Comparison of ENCODE assay signal across 26 cellular contexts in the genomic region with DNA sequence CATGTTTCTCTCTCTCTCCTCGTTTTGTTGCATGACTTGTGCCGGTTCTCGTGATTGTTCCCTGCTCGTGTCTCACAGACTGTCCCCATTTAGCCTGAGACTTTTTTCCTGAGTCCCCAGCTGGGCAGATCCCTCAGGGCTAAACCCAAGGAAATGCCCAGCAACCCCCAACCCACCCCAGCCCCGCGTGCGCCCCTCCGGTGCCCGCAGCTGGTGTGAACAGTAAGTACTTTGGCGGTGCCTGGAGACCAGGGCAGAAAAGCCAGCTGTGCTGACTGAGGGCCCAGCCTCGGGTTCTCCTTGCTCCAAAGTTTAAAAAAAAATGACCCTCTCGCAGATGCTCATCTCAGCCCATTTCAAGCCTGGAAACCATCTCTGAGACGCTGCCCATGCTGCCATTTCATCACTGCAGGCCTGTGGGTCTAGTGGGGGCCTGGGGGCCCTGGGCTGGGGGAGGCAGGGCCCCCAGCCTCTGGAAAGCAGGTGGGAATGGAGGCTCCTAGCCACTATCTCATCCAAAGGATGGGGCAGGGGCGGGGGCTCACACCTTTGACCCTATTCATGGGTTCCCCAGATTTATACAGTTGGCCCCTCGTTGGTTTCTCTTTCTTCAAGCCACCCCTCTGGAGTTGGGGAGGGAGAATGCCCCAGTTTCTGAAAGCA. TPM values are rescaled to one million over a fixed set of nuclear protein-coding genes. Genes with fewer than 3 reads are reported as not detected.
A peak's percentile ranks its signal among the peaks of the same experiment; 100 is the strongest.
DNase-seq lines count a peak whose midpoint lies in the region; ATAC-seq, FAIRE-seq and TF ChIP-seq lines count a peak whose summit lies in the region.
"Had no signal": no experiment of that assay in that cellular context is flagged by ENCODE, and none has a peak within 500 bp of the region (broad histone marks: within the 10 kb centered on the region; RNA-seq: fewer than 3 reads in every experiment).

No MANE protein-coding gene starts in this region.

- H3K27me3 Mint-ChIP-seq in CD8-positive, alpha-beta T cell (ENCODE audit: low read depth): no peaks in the 10 kb centered on the region
- H3K27me3 Mint-ChIP-seq: CD4-positive, CD25-positive, alpha-beta regulatory T cell; CD8-positive, alpha-beta memory T cell had no signal

- no peak overlapping the region for H2AFZ ChIP-seq in osteoblast (ENCODE audit: low read length)
- H2AFZ ChIP-seq: GM23338 had no signal

- intact Hi-C loops in kidney (cut with DNase I): no loop called here
- intact Hi-C loops in CD8-positive, alpha-beta T cell (cut with DNase I, micrococcal nuclease): no loop called here

- no peak for TF ChIP-seq EP300 in gastroesophageal sphincter (IDR thresholded peaks at IDR 0.05)

- no peaks in the 10 kb centered on the region for H3K9me3 ChIP-seq in kidney (ENCODE audit: control insufficient read depth in 1 of 2, low read length in 2 of 2)
- H3K9me3 ChIP-seq in osteoblast (ENCODE audit: low read depth, low read length): no peaks in the 10 kb centered on the region
- H3K9me3 ChIP-seq in gastroesophageal sphincter: no peaks in the 10 kb centered on the region
- no peaks in the 10 kb centered on the region for H3K9me3 ChIP-seq in CD8-positive, alpha-beta T cell (ENCODE audit: low read length)
- H3K9me3 ChIP-seq: BE2C had no signal

- TF ChIP-seq CTCF in kidney (IDR thresholded peaks at IDR 0.05; ENCODE audit: borderline replicate concordance, extremely low read depth, insufficient read depth) (no peak), osteoblast (IDR thresholded peaks at IDR 0.05; ENCODE audit: extremely low read depth, low read depth, low read length) (no peak), gastroesophageal sphincter (IDR thresholded peaks at IDR 0.05) (no peak)
- no peak for TF ChIP-seq CTCF in CD8-positive, alpha-beta T cell (IDR thresholded peaks at IDR 0.05)

- CTCF ChIA-PET in CD8-positive, alpha-beta T cell (lab: Charles Lee): no interaction called here

- H3K27me3 ChIP-seq in osteoblast (ENCODE audit: insufficient read depth, low read length) (peaks cover 9% of the 10 kb centered on the region), gastroesophageal sphincter (no peaks in the 10 kb centered on the region)
- no peaks in the 10 kb centered on the region for H3K27me3 ChIP-seq in CD8-positive, alpha-beta T cell (ENCODE audit: insufficient read depth, low read length)
- H3K27me3 ChIP-seq: BE2C had no signal

- TF ChIP-seq POLR2A in gastroesophageal sphincter (IDR thresholded peaks at IDR 0.05): no peak

- no peaks in the 10 kb centered on the region for H3K36me3 Mint-ChIP-seq in CD8-positive, alpha-beta T cell
- H3K36me3 Mint-ChIP-seq: CD4-positive, CD25-positive, alpha-beta regulatory T cell; CD8-positive, alpha-beta memory T cell had no signal

- WGBS in gastroesophageal sphincter (ENCODE audit: low coverage in 1 of 2), 2 donors: 68 to 80% methylated on average over 1 to 4 of the region's 15 CpGs

- no peak overlapping the region for H3K4me3 Mint-ChIP-seq in CD8-positive, alpha-beta T cell
- H3K4me3 Mint-ChIP-seq: CD4-positive, CD25-positive, alpha-beta regulatory T cell; CD8-positive, alpha-beta memory T cell; GM23338; H9 had no signal

- no peaks in the 10 kb centered on the region for H3K4me1 Mint-ChIP-seq in CD8-positive, alpha-beta T cell (ENCODE audit: low read depth)
- H3K4me1 Mint-ChIP-seq: CD8-positive, alpha-beta memory T cell; H9 had no signal

- no peak overlapping the region for H3K9ac ChIP-seq in kidney (ENCODE audit: low read length in 2 of 2)

- H3K36me3 ChIP-seq in kidney (ENCODE audit: control insufficient read depth in 1 of 2, insufficient read depth in 2 of 2, low read length in 2 of 2) (no peaks in the 10 kb centered on the region), osteoblast (ENCODE audit: insufficient read depth, low read length) (no peaks in the 10 kb centered on the region), gastroesophageal sphincter (no peaks in the 10 kb centered on the region)
- H3K36me3 ChIP-seq in CD8-positive, alpha-beta T cell (ENCODE audit: insufficient read depth, low read length): no peaks in the 10 kb centered on the region
- H3K36me3 ChIP-seq: BE2C had no signal

- no peak overlapping the region for H3K4me3 ChIP-seq in kidney (ENCODE audit: low read length in 2 of 2)
- H3K4me3 ChIP-seq in osteoblast (ENCODE audit: insufficient read depth, low read length): no peak overlapping the region
- no peak overlapping the region for H3K4me3 ChIP-seq in gastroesophageal sphincter
- H3K4me3 ChIP-seq in CD8-positive, alpha-beta T cell (ENCODE audit: low read depth, low read length): no peak overlapping the region
- H3K4me3 ChIP-seq: GM12878, GM23338 had no signal

- POLR2A ChIA-PET in CD8-positive, alpha-beta T cell (lab: Charles Lee): no interaction called here

- no peak overlapping the region for H3K27ac ChIP-seq in kidney (ENCODE audit: low read depth in 2 of 2, low read length in 2 of 2)
- H3K27ac ChIP-seq in osteoblast (ENCODE audit: low read depth, low read length): no peak overlapping the region
- no peak overlapping the region for H3K27ac ChIP-seq in gastroesophageal sphincter
- H3K27ac ChIP-seq in CD8-positive, alpha-beta T cell (ENCODE audit: low read depth, low read length): no peak overlapping the region
- H3K27ac ChIP-seq: 22Rv1, C4-2B had no signal

- no peak for ATAC-seq in gastroesophageal sphincter
- no peak for ATAC-seq in CD8-positive, alpha-beta T cell
- ATAC-seq: GM12878, GM23338, HCT116 had no signal

- DNase-seq in activated effector memory CD4-positive, alpha-beta T cell treated with anti-CD3 and anti-CD28 coated beads, Interleukin-2, amount 50 U/mL, for 16 hours: peak; percentile 28
- DNase-seq in activated effector memory CD4-positive, alpha-beta T cell treated with Interleukin-2 at 50 U/mL for 16 hours: no peak
- DNase-seq in kidney: peak; percentile 37
- DNase-seq in osteoblast (ENCODE audit: insufficient read length, low spot score, missing footprints): peak; percentile 47
- DNase-seq in activated T-cell treated with anti-CD3 and anti-CD28 coated beads, Interleukin-2, amount 50 U/mL, for 1 hour: no peak
- no peak for DNase-seq in CD8-positive, alpha-beta T cell
- DNase-seq in T-helper 1 cell: no peak
- DNase-seq: AML-193; BE2C; CD4-positive, CD25-positive, alpha-beta regulatory T cell; DMS 273 treated with DMSO at 0.1 percent for 48 hours; DMS79; EL; GDM1; H9 had no signal

- no peaks in the 10 kb centered on the region for H4K20me1 ChIP-seq in osteoblast (ENCODE audit: insufficient read depth, low read length)

- H3K9me3 Mint-ChIP-seq in CD8-positive, alpha-beta T cell: no peaks in the 10 kb centered on the region
- H3K9me3 Mint-ChIP-seq: CD4-positive, CD25-positive, alpha-beta regulatory T cell; CD8-positive, alpha-beta memory T cell; GM23338; H9 had no signal

- H3K79me2 ChIP-seq in osteoblast (ENCODE audit: insufficient read depth, low read length): no peaks in the 10 kb centered on the region

- H3K4me1 ChIP-seq in kidney (ENCODE audit: control insufficient read depth in 1 of 2, insufficient read depth in 1 of 2, low read depth in 1 of 2, low read length in 2 of 2) (no peaks in the 10 kb centered on the region), osteoblast (ENCODE audit: insufficient read depth, low read length) (no peaks in the 10 kb centered on the region), gastroesophageal sphincter (no peaks in the 10 kb centered on the region)
- H3K4me1 ChIP-seq in CD8-positive, alpha-beta T cell (ENCODE audit: insufficient read depth, low read length): no peaks in the 10 kb centered on the region
- H3K4me1 ChIP-seq: BE2C had no signal

- H3K4me2 ChIP-seq in osteoblast (ENCODE audit: insufficient read depth, low read length): no peak overlapping the region
- H3K4me2 ChIP-seq: GM23338 had no signal

- H3K27ac Mint-ChIP-seq in CD8-positive, alpha-beta T cell: no peak overlapping the region
- H3K27ac Mint-ChIP-seq: CD4-positive, CD25-positive, alpha-beta regulatory T cell; CD8-positive, alpha-beta memory T cell; GM23338 had no signal

- no peak for FAIRE-seq in kidney (lab: Jason Lieb, UNC)
- FAIRE-seq: A204.1, D721Med, GM12878 had no signal

RNA-seq across cellular contexts. Expression of a gene that starts 41.8 kb away (rescaled TPM):
- 0.03 TPM for total RNA-seq in kidney
- not detected for polyA plus RNA-seq in kidney (ENCODE audit: insufficient read depth, low read depth, low replicate concordance)
- total RNA-seq in osteoblast: under 0.01 TPM in 1 of 2 replicates, not detected in the other
- total RNA-seq in gastroesophageal sphincter: under 1 TPM in 2 of 4 donors, not detected in 2; 0.27 to 0.77 TPM
- total RNA-seq in CD8-positive, alpha-beta T cell: not detected
- total RNA-seq: CD4-positive, CD25-positive, alpha-beta regulatory T cell; CD8-positive, alpha-beta memory T cell; GM12878; GM23338; H4 had no signal
- polyA plus RNA-seq: AG04450; CD8-positive, alpha-beta memory T cell had no signal

RNA-seq across cellular contexts. Expression of a gene that starts 57.0 kb away (rescaled TPM):
- total RNA-seq in kidney (not detected), osteoblast (not detected in 2 replicates), gastroesophageal sphincter (not detected)
- not detected for polyA plus RNA-seq in kidney (ENCODE audit: insufficient read depth, low read depth, low replicate concordance)
- not detected for total RNA-seq in CD8-positive, alpha-beta T cell
- total RNA-seq: CD4-positive, CD25-positive, alpha-beta regulatory T cell; CD8-positive, alpha-beta memory T cell; GM12878; GM23338; H4; H9 had no signal
- polyA plus RNA-seq: AG04450; CD4-positive, CD25-positive, alpha-beta regulatory T cell; CD8-positive, alpha-beta memory T cell; GM12878; GM23338 had no signal

Comparison
In these comparisons a context has a peak if more than half of its experiments do, and no peak if none do; other contexts are left out.
1. DNase-seq: peak in activated effector memory CD4-positive, alpha-beta T cell treated with anti-CD3 and anti-CD28 coated beads, Interleukin-2, amount 50 U/mL, for 16 hours (single experiment), kidney (single experiment) and osteoblast (single experiment); none in activated effector memory CD4-positive, alpha-beta T cell treated with Interleukin-2 at 50 U/mL for 16 hours (single experiment), activated T-cell treated with anti-CD3 and anti-CD28 coated beads, Interleukin-2, amount 50 U/mL, for 1 hour (single experiment), CD8-positive, alpha-beta T cell (0 of 7) and T-helper 1 cell (0 of 5).